14 cellular contexts compared by ENCODE assay signal in genomic region chr10:32049113-32049512, GRCh38. TPM values are rescaled to one million over a fixed set of nuclear protein-coding genes. Genes with fewer than 3 reads are reported as not detected.
A peak's percentile ranks its signal among the peaks of the same experiment; 100 is the strongest.
DNase-seq lines count a peak whose midpoint lies in the region; ATAC-seq and TF ChIP-seq lines count a peak whose summit lies in the region.
"Had no signal": no experiment of that assay in that cellular context is flagged by ENCODE, and none has a peak within 500 bp of the region (broad histone marks: within the 10 kb centered on the region; RNA-seq: fewer than 3 reads in every experiment).

No MANE protein-coding gene starts in this region.

- H4K20me1 ChIP-seq in mammary epithelial cell (ENCODE audit: insufficient read depth, low read length) (peaks cover 25% of the 10 kb centered on the region), PC-3 (ENCODE audit: low read length) (peaks cover 83% of the 10 kb centered on the region)

- in situ Hi-C loops in ACHN (cut with HindIII; ENCODE audit: low pct_ligation_motif_present, low pct_unique_long_range_greater_than_20kb, low sequenced_read_pairs), result no loop called here
- in situ Hi-C loops in mammary epithelial cell (cut with MboI; ENCODE audit: low sequenced_read_pairs in 2 of 2), result loop anchor here in 1 of 2 donors (25.0 kb wide), 1 partner anchor 288 kb away; the partner anchor contains the start of gene EPC1

- H3K79me2 ChIP-seq in mammary epithelial cell (ENCODE audit: insufficient read depth, low read length) (peaks cover 99% of the 10 kb centered on the region), PC-3 (ENCODE audit: low read length) (peaks cover 100% of the 10 kb centered on the region)

- peaks cover 17% of the 10 kb centered on the region for H3K36me3 ChIP-seq in mammary epithelial cell (ENCODE audit: insufficient read depth, low read length)
- H3K36me3 ChIP-seq in muscle layer of duodenum (ENCODE audit: control insufficient read depth in 1 of 2, insufficient read depth in 2 of 2, low read length in 2 of 2), result peaks cover 20 to 34% of the 10 kb centered on the region in 2 donors
- H3K36me3 ChIP-seq in PC-3 (ENCODE audit: low read depth, low read length), result peaks cover 37% of the 10 kb centered on the region

- H3K4me2 ChIP-seq in mammary epithelial cell (ENCODE audit: insufficient read depth, low read depth, low read length) (no peak overlapping the region), PC-3 (ENCODE audit: low read length) (no peak overlapping the region)

- BruUV-seq in mammary epithelial cell (replicated peaks; lab: Mats Ljungman, UMichigan) (no TSS peak), PC-3 (replicated peaks; lab: Mats Ljungman, UMichigan) (no TSS peak)

- H3K27ac ChIP-seq in mammary epithelial cell (ENCODE audit: insufficient read depth, low read depth, low read length) (no peak overlapping the region), muscle layer of duodenum (ENCODE audit: low read length) (peak overlapping the region; percentile 96), PC-3 (ENCODE audit: low read length) (no peak overlapping the region)
- H3K27ac ChIP-seq: tibial nerve had no signal

- H3F3A ChIP-seq in PC-3 (ENCODE audit: low read length, unreplicated experiment), result no peaks in the 10 kb centered on the region

- no peak overlapping the region for H3K4me3 ChIP-seq in mammary epithelial cell (replicated peaks in 1 of 3; ENCODE audit: insufficient read depth in 1 of 3, low read depth in 2 of 3, low read length in 3 of 3)
- no peak overlapping the region for H3K4me3 ChIP-seq in muscle layer of duodenum (ENCODE audit: low read depth in 1 of 2, low read length in 2 of 2)
- no peak overlapping the region for H3K4me3 ChIP-seq in PC-3 (ENCODE audit: low read length)
- H3K4me3 ChIP-seq: tibial nerve had no signal

- POLR2A ChIA-PET in PC-3 (lab: Charles Lee; ENCODE audit: unreplicated experiment), result no interaction called here

- no peaks in the 10 kb centered on the region for H3K27me3 ChIP-seq in mammary epithelial cell (ENCODE audit: insufficient read depth, low read length)
- no peaks in the 10 kb centered on the region for H3K27me3 ChIP-seq in muscle layer of duodenum (ENCODE audit: low read depth, low read length)
- no peaks in the 10 kb centered on the region for H3K27me3 ChIP-seq in PC-3 (ENCODE audit: low read length)
- H3K27me3 ChIP-seq: tibial nerve had no signal

- no peak; the same call in 1 of the 2 replicates for ATAC-seq in PC-3

- CTCF ChIA-PET in mammary epithelial cell (lab: Charles Lee; ENCODE audit: low non-redundant PET) (no interaction called here), PC-3 (lab: Charles Lee) (no interaction called here)

- dilution Hi-C loops in mammary epithelial cell (cut with HindIII; ENCODE audit: low sequenced_read_pairs), result no loop called here

- H3K9ac ChIP-seq in mammary epithelial cell (ENCODE audit: insufficient read depth, low read length) (no peak overlapping the region), PC-3 (ENCODE audit: low read length) (no peak overlapping the region)

- no peak for TF ChIP-seq CTCF in mammary epithelial cell (conservative IDR thresholded peaks at IDR 0.05 in 1 of 2, IDR thresholded peaks at IDR 0.05 in 1 of 2; ENCODE audit: extremely low read depth in 1 of 2, insufficient read depth in 1 of 2, low read depth in 1 of 2, low read length in 2 of 2)
- TF ChIP-seq CTCF in PC-3 (conservative IDR thresholded peaks at IDR 0.05; ENCODE audit: low read depth, low read length), result no peak

- DNase-seq in ACHN (peak; percentile 37), HCEC 1CT (peak; percentile 51), mammary epithelial cell (peak; percentile 62), PC-3 (no peak), NCI-H2029 treated with DMSO at 0.1 percent for 48 hours (lab: John Stamatoyannopoulos, UW) (no peak), NCI-H524 (lab: John Stamatoyannopoulos, UW) (no peak)
- DNase-seq in activated CD8-positive, alpha-beta memory T cell treated with anti-CD3 and anti-CD28 coated beads, Interleukin-2, amount 50 U/mL, for 48 hours, result no peak
- DNase-seq: activated CD4-positive, CD25-positive, alpha-beta regulatory T cell treated with anti-CD3 and anti-CD28 coated beads, Interleukin-2, amount 50 U/mL, for 72 hours; activated naive CD4-positive, alpha-beta T cell treated with anti-CD3 and anti-CD28 coated beads, Interleukin-2, amount 10 ng/mL, durations not matched to agents 7 days and 5 days; head of caudate nucleus; NCI-H1417; retina had no signal

- WGBS in mammary epithelial cell (ENCODE audit: low coverage, missing lambda C conversion rate), result 71% methylated on average over 4 of the region's 4 CpGs

- peaks cover 12% of the 10 kb centered on the region for H3K4me1 ChIP-seq in mammary epithelial cell (ENCODE audit: insufficient read depth, low read length)
- peaks cover 17 to 46% of the 10 kb centered on the region in 2 donors for H3K4me1 ChIP-seq in muscle layer of duodenum (ENCODE audit: control insufficient read depth in 1 of 2, insufficient read depth in 2 of 2, low read length in 2 of 2)
- H3K4me1 ChIP-seq in PC-3 (ENCODE audit: insufficient read depth, low read length), result peaks cover 36% of the 10 kb centered on the region; the same call in 1 of the 2 replicates

- H2AFZ ChIP-seq in mammary epithelial cell (ENCODE audit: low read depth, low read length) (no peak overlapping the region), PC-3 (ENCODE audit: low read length) (no peak overlapping the region)

- no peaks in the 10 kb centered on the region for H3K9me2 ChIP-seq in PC-3 (replicated peaks; ENCODE audit: low read length)

- H3K9me3 ChIP-seq in mammary epithelial cell (replicated peaks; ENCODE audit: insufficient read depth, low read length) (no peaks in the 10 kb centered on the region), muscle layer of duodenum (ENCODE audit: control insufficient read depth in 1 of 2, low read length in 2 of 2) (no peaks in the 10 kb centered on the region), PC-3 (ENCODE audit: low read length) (no peaks in the 10 kb centered on the region)
- H3K9me3 ChIP-seq: tibial nerve had no signal

- intact Hi-C loops in mammary epithelial cell (cut with micrococcal nuclease), result no loop called here
- intact Hi-C loops in PC-3 (cut with micrococcal nuclease), result loop anchor here (10.0 kb wide), 1 partner anchor 156 kb away; no protein-coding TSS in a partner anchor

RNA-seq across cellular contexts. Expression of gene KIF5B, which starts 7.1 kb away (rescaled TPM):
- total RNA-seq in mammary epithelial cell (100 to 1,000 TPM; 146 to 168 TPM), PC-3 (2014; rRNA removed) (76.7 and 84.4 TPM in 2 replicates)
- 50.3 TPM for polyA plus RNA-seq in mammary epithelial cell
- polyA minus RNA-seq in mammary epithelial cell, result 62.2 TPM

Comparison
In these comparisons a context has a peak if more than half of its experiments do, and no peak if none do; other contexts are left out.
1. DNase-seq: peak in ACHN (single experiment), HCEC 1CT (single experiment) and mammary epithelial cell (single experiment); none in PC-3 (single experiment), activated CD8-positive, alpha-beta memory T cell treated with anti-CD3 and anti-CD28 coated beads, Interleukin-2, amount 50 U/mL, for 48 hours (single experiment), NCI-H2029 treated with DMSO at 0.1 percent for 48 hours (single experiment) and NCI-H524 (0 of 2).